Comparison of ENCODE assay signal across 9 cellular contexts in genomic region chr9:113592806-113593575, GRCh38.
DNase-seq lines count a peak whose midpoint lies in the region; ATAC-seq, FAIRE-seq and TF ChIP-seq lines count a peak whose summit lies in the region.
"Had no signal": no experiment of that assay in that cellular context is flagged by ENCODE, and none has a peak within 500 bp of the region (broad histone marks: within the 10 kb centered on the region; RNA-seq: fewer than 3 reads in every experiment).

No MANE protein-coding gene starts in this region.

- H3K9ac ChIP-seq in endothelial cell of umbilical vein (replicated peaks; ENCODE audit: extremely low read depth, insufficient read depth, low read length) (peak overlapping the region; percentile 79), rectal smooth muscle tissue (ENCODE audit: low read length) (no peak overlapping the region)

- no peaks in the 10 kb centered on the region for H3K9me1 ChIP-seq in endothelial cell of umbilical vein (replicated peaks; ENCODE audit: control insufficient read depth, extremely low read depth, insufficient read depth, low read length)

- no peak overlapping the region for H2AFZ ChIP-seq in endothelial cell of umbilical vein (ENCODE audit: low read depth, low read length)

- H3K4me1 ChIP-seq in endothelial cell of umbilical vein (ENCODE audit: control insufficient read depth, extremely low read depth, insufficient read depth, low read length) (peaks cover 71% of the 10 kb centered on the region), rectal smooth muscle tissue (ENCODE audit: control insufficient read depth, insufficient read depth, low read length) (peaks cover 10% of the 10 kb centered on the region)

- H3K4me3 ChIP-seq in endothelial cell of umbilical vein (replicated peaks in 1 of 3; ENCODE audit: insufficient read depth in 1 of 3, low read depth in 1 of 3, low read length in 3 of 3) (peak overlapping the region in 1 of 3 experiments; percentile 28), rectal smooth muscle tissue (ENCODE audit: low read length) (no peak overlapping the region)

- POLR2A ChIA-PET in endothelial cell of umbilical vein (lab: Charles Lee): interaction anchor here (0.8 to 4.4 kb wide), 7 partner anchors 9 to 82 kb away, joined by 3 to 71 read pairs (median 11); no protein-coding TSS in a partner anchor

- H3K27me3 ChIP-seq in endothelial cell of umbilical vein (ENCODE audit: control insufficient read depth in 2 of 2, insufficient read depth in 2 of 2, low read length in 2 of 2) (no peaks in the 10 kb centered on the region), rectal smooth muscle tissue (ENCODE audit: control insufficient read depth, insufficient read depth, low read length) (no peaks in the 10 kb centered on the region)

- dilution Hi-C loops in endothelial cell of umbilical vein (cut with MboI; ENCODE audit: extremely low pct_ligation_motif_present, low sequenced_read_pairs): loop anchor here (10.0 kb wide), 1 partner anchor 62 kb away; no protein-coding TSS in a partner anchor

- H3K36me3 ChIP-seq in endothelial cell of umbilical vein (ENCODE audit: control insufficient read depth in 2 of 2, extremely low read depth in 1 of 2, insufficient read depth in 2 of 2, low read length in 2 of 2): peaks cover 29 to 30% of the 10 kb centered on the region in 2 experiments
- H3K36me3 ChIP-seq in rectal smooth muscle tissue (ENCODE audit: control insufficient read depth, insufficient read depth, low read length): peaks cover 19% of the 10 kb centered on the region

- ATAC-seq in GM18520 (IDR thresholded peaks at IDR 0.05; ENCODE audit: unreplicated experiment) (peak; percentile 27), GM19397 (IDR thresholded peaks at IDR 0.05; ENCODE audit: unreplicated experiment) (no peak), GM18873 (IDR thresholded peaks at IDR 0.05; ENCODE audit: low FRiP score, unreplicated experiment) (no peak)

- no peaks in the 10 kb centered on the region for H3K9me3 ChIP-seq in endothelial cell of umbilical vein (replicated peaks; ENCODE audit: control insufficient read depth, insufficient read depth, low read length)

- TF ChIP-seq CTCF in endothelial cell of umbilical vein (IDR thresholded peaks at IDR 0.05; ENCODE audit: extremely low read depth in 1 of 2, insufficient read depth in 1 of 2, low read depth in 1 of 2, low read length in 2 of 2): no peak

- BruUV-seq in endothelial cell of umbilical vein (replicated peaks; lab: Mats Ljungman, UMichigan): no TSS peak

- DNase-seq in RCC 7860 (ENCODE audit: low spot score) (no peak), endothelial cell of umbilical vein (ENCODE audit: low read depth, low spot score) (peak; percentile 43), AG20443 (ENCODE audit: low spot score) (no peak), GM12891 (ENCODE audit: insufficient read length, low spot score) (no peak)
- DNase-seq: NCI-H2029 had no signal

- H3K79me2 ChIP-seq in endothelial cell of umbilical vein (ENCODE audit: control insufficient read depth, insufficient read depth, low read length): peaks cover 48% of the 10 kb centered on the region

- CTCF ChIA-PET in endothelial cell of umbilical vein (lab: Charles Lee): interaction anchor here (0.6 to 18.1 kb wide), 15 partner anchors 8 to 371 kb away, joined by 3 to 1173 read pairs (median 4); partner anchors contain the start of genes C9orf43 and POLE3

- H4K20me1 ChIP-seq in endothelial cell of umbilical vein (replicated peaks; ENCODE audit: control insufficient read depth, extremely low read depth, insufficient read depth, low read length): no peaks in the 10 kb centered on the region

- TF ChIP-seq POLR2A in endothelial cell of umbilical vein (IDR thresholded peaks at IDR 0.05; ENCODE audit: low read depth, low read length) (no peak), GM12891 (IDR thresholded peaks at IDR 0.05; ENCODE audit: low read depth, low read length) (no peak)

- FAIRE-seq in RCC 7860 (lab: Jason Lieb, UNC): peak; percentile 7
- FAIRE-seq in endothelial cell of umbilical vein (lab: Jason Lieb, UNC): peak; percentile 28
- no peak for FAIRE-seq in GM12891 (lab: Jason Lieb, UNC)

- H3K4me2 ChIP-seq in endothelial cell of umbilical vein (ENCODE audit: insufficient read depth, low read length): peak overlapping the region; percentile 78

- peak overlapping the region; percentile 96 for H3K27ac ChIP-seq in endothelial cell of umbilical vein (ENCODE audit: insufficient read depth, low read depth, low read length)
- peak overlapping the region; percentile 76 for H3K27ac ChIP-seq in rectal smooth muscle tissue (ENCODE audit: low read depth, low read length)

- intact Hi-C loops in endothelial cell of umbilical vein (cut with micrococcal nuclease): loop anchor here (1.0 kb wide), 2 partner anchors 17 to 41 kb away; no protein-coding TSS in a partner anchor

TF ChIP-seq in endothelial cell of umbilical vein, 7 proteins besides CTCF, POLR2A, EP300 and RAD21:
- no peak for TF ChIP-seq FOS (IDR thresholded peaks at IDR 0.05; ENCODE audit: borderline replicate concordance, insufficient read depth, low read length)

TF ChIP-seq in GM12891, 5 proteins besides CTCF, POLR2A, EP300 and RAD21:
- TF ChIP-seq POLR2AphosphoS5 (IDR thresholded peaks at IDR 0.05; ENCODE audit: low read depth, low read length) (no peak), PAX5 (IDR thresholded peaks at IDR 0.05; ENCODE audit: insufficient read depth, low read length, severe bottlenecking) (no peak), TAF1 (IDR thresholded peaks at IDR 0.05; ENCODE audit: low read depth, low read length) (no peak), POU2F2 (IDR thresholded peaks at IDR 0.05; ENCODE audit: low read depth, low read length) (no peak)
